ENCODE assay signal across 1 cellular context in the genomic region with DNA sequence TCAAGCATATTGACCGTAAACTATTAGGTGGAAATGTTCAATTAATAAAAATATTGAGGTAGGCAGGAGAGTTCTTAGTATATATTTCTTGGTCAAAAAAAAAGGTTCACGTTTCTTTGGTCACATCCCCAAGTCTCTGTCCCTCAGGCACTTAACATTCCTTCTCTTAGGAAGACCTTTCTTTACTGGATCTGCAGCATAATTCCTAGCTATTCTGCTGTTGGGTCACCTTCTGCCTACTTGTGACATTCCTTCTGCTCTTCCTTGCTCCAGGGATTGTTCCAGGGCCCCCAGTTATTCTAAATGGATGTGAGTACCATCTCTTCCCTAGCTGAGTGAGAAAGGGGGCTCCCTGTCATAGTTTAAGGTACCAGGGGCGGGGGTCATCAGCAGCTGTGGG.
TF ChIP-seq lines count a peak whose summit lies in the region.

No MANE protein-coding gene starts in this region.

TF ChIP-seq in HepG2, 621 proteins besides CTCF, POLR2A, EP300 and RAD21:
- TF ChIP-seq ZFYVE20 (CRISPR knock-in tag; IDR thresholded peaks at IDR 0.05; ENCODE audit: borderline replicate concordance, low read depth) (no peak), TBP (CRISPR knock-in tag; IDR thresholded peaks at IDR 0.05) (no peak), ZNF20 (CRISPR knock-in tag; IDR thresholded peaks at IDR 0.05) (no peak), LCORL (IDR thresholded peaks at IDR 0.05) (no peak), LCORL (CRISPR knock-in tag; IDR thresholded peaks at IDR 0.05) (no peak), ZNF737 (CRISPR knock-in tag; IDR thresholded peaks at IDR 0.05; ENCODE audit: borderline replicate concordance) (no peak), CHD4 (IDR thresholded peaks at IDR 0.05; ENCODE audit: borderline replicate concordance, low read length) (no peak), DNMT3B (CRISPR knock-in tag; conservative IDR thresholded peaks at IDR 0.05) (no peak), KLF16 (CRISPR knock-in tag; IDR thresholded peaks at IDR 0.05) (no peak)
- TF ChIP-seq, protein P1, sequence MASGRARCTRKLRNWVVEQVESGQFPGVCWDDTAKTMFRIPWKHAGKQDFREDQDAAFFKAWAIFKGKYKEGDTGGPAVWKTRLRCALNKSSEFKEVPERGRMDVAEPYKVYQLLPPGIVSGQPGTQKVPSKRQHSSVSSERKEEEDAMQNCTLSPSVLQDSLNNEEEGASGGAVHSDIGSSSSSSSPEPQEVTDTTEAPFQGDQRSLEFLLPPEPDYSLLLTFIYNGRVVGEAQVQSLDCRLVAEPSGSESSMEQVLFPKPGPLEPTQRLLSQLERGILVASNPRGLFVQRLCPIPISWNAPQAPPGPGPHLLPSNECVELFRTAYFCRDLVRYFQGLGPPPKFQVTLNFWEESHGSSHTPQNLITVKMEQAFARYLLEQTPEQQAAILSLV (CRISPR knock-in tag; IDR thresholded peaks at IDR 0.05; ENCODE audit: borderline replicate concordance) = no peak
- TF ChIP-seq, protein P2, sequence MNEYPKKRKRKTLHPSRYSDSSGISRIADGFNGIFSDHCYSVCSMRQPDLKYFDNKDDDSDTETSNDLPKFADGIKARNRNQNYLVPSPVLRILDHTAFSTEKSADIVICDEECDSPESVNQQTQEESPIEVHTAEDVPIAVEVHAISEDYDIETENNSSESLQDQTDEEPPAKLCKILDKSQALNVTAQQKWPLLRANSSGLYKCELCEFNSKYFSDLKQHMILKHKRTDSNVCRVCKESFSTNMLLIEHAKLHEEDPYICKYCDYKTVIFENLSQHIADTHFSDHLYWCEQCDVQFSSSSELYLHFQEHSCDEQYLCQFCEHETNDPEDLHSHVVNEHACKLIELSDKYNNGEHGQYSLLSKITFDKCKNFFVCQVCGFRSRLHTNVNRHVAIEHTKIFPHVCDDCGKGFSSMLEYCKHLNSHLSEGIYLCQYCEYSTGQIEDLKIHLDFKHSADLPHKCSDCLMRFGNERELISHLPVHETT (CRISPR knock-in tag; conservative IDR thresholded peaks at IDR 0.05) = no peak
